Comparison of ENCODE assay signal across 13 cellular contexts in genomic region chr2:129347486-129348217, GRCh38.
DNase-seq lines count a peak whose midpoint lies in the region; ATAC-seq and TF ChIP-seq lines count a peak whose summit lies in the region.
"Had no signal": no experiment of that assay in that cellular context is flagged by ENCODE, and none has a peak within 500 bp of the region (broad histone marks: within the 10 kb centered on the region; RNA-seq: fewer than 3 reads in every experiment).

No MANE protein-coding gene starts in this region.

- peak overlapping the region; percentile 71 for H3K27ac Mint-ChIP-seq in activated B cell treated with CpG ODN at 0.5 μM for 24 hours
- H3K27ac Mint-ChIP-seq in type B pancreatic cell: no peak overlapping the region
- H3K27ac Mint-ChIP-seq: activated CD8-positive, alpha-beta T cell treated with anti-CD3 and anti-CD28 coated beads, Interleukin-2, amount 10 ng/mL, durations not matched to agents 7 days and 5 days; brain; CD14-positive monocyte; nephron had no signal

- H3K4me3 Mint-ChIP-seq in activated B cell treated with CpG ODN at 0.5 μM for 24 hours (peak overlapping the region; percentile 52), type B pancreatic cell (no peak overlapping the region)
- H3K4me3 Mint-ChIP-seq: activated CD8-positive, alpha-beta T cell treated with anti-CD3 and anti-CD28 coated beads, Interleukin-2, amount 10 ng/mL, durations not matched to agents 7 days and 5 days; brain; CD14-positive monocyte; nephron had no signal

- H3K36me3 Mint-ChIP-seq in activated B cell treated with CpG ODN at 0.5 μM for 24 hours (ENCODE audit: low read depth): no peaks in the 10 kb centered on the region
- no peaks in the 10 kb centered on the region for H3K36me3 Mint-ChIP-seq in type B pancreatic cell
- H3K36me3 Mint-ChIP-seq: brain, CD14-positive monocyte had no signal

- ATAC-seq in GM19452 (IDR thresholded peaks at IDR 0.05; ENCODE audit: unreplicated experiment) (peak; percentile 99), HG03045 (IDR thresholded peaks at IDR 0.05; ENCODE audit: unreplicated experiment) (peak; percentile 98), activated B cell treated with CpG ODN at 0.5 μM for 24 hours (ENCODE audit: low read depth) (peak; percentile 94)
- ATAC-seq: activated CD8-positive, alpha-beta T cell treated with anti-CD3 and anti-CD28 coated beads, Interleukin-2, amount 10 ng/mL, durations not matched to agents 7 days and 5 days had no signal

- POLR2A ChIA-PET in activated B cell treated with CpG ODN at 0.5 μM for 24 hours (lab: Charles Lee): interaction anchor here (0.8 kb wide), 1 partner anchor 693 kb away, joined by 4 read pairs; no protein-coding TSS in a partner anchor

- CTCF ChIA-PET in activated B cell treated with CpG ODN at 0.5 μM for 24 hours (lab: Charles Lee): no interaction called here

- DNase-seq in GM12865 (ENCODE audit: low read depth): peak; percentile 88
- DNase-seq in activated B cell treated with CpG ODN at 0.5 μM for 24 hours: no peak
- no peak for DNase-seq in stimulated activated CD4-positive, alpha-beta T cell treated with anti-CD3 and anti-CD28 coated beads, Interleukin-4, amount 100 ng/mL, for 1 hour
- no peak for DNase-seq in EL
- no peak for DNase-seq in type B pancreatic cell (ENCODE audit: extremely low spot score, unreplicated experiment)
- DNase-seq in activated CD4-positive, alpha-beta T cell treated with anti-CD3 and anti-CD28 coated beads, Interleukin-2, amount 50 U/mL, for 4 hours: no peak
- DNase-seq: activated CD8-positive, alpha-beta T cell treated with anti-CD3 and anti-CD28 coated beads, Interleukin-2, amount 10 ng/mL, durations not matched to agents 7 days and 5 days; gastrocnemius medialis had no signal

- H3K4me1 Mint-ChIP-seq in activated B cell treated with CpG ODN at 0.5 μM for 24 hours (peaks cover 19% of the 10 kb centered on the region), type B pancreatic cell (ENCODE audit: unreplicated experiment) (no peaks in the 10 kb centered on the region)
- H3K4me1 Mint-ChIP-seq: brain, CD14-positive monocyte, nephron had no signal

- H3K27me3 Mint-ChIP-seq in activated B cell treated with CpG ODN at 0.5 μM for 24 hours: no peaks in the 10 kb centered on the region
- peaks cover 19% of the 10 kb centered on the region for H3K27me3 Mint-ChIP-seq in type B pancreatic cell

- peak overlapping the region; percentile 47 for H3K4me3 ChIP-seq in GM12865 (ENCODE audit: low read depth, low read length)
- H3K4me3 ChIP-seq: gastrocnemius medialis had no signal

- H3K9me3 Mint-ChIP-seq in activated B cell treated with CpG ODN at 0.5 μM for 24 hours (no peaks in the 10 kb centered on the region), type B pancreatic cell (no peaks in the 10 kb centered on the region)
- H3K9me3 Mint-ChIP-seq: brain, nephron had no signal

- intact Hi-C loops in activated B cell treated with CpG ODN at 0.5 μM for 24 hours (cut with micrococcal nuclease): loop anchor here (5.0 kb wide), 1 partner anchor 135 kb away; no protein-coding TSS in a partner anchor

- TF ChIP-seq CTCF in GM12865 (IDR thresholded peaks at IDR 0.05; ENCODE audit: insufficient read depth, low read depth, low read length, missing control alignments): no peak
- no peak for TF ChIP-seq CTCF in activated B cell treated with CpG ODN at 0.5 μM for 24 hours (IDR thresholded peaks at IDR 0.05)
- no peak for TF ChIP-seq CTCF in type B pancreatic cell (conservative IDR thresholded peaks at IDR 0.05)
